8 cellular contexts compared by ENCODE assay signal in the genomic region with DNA sequence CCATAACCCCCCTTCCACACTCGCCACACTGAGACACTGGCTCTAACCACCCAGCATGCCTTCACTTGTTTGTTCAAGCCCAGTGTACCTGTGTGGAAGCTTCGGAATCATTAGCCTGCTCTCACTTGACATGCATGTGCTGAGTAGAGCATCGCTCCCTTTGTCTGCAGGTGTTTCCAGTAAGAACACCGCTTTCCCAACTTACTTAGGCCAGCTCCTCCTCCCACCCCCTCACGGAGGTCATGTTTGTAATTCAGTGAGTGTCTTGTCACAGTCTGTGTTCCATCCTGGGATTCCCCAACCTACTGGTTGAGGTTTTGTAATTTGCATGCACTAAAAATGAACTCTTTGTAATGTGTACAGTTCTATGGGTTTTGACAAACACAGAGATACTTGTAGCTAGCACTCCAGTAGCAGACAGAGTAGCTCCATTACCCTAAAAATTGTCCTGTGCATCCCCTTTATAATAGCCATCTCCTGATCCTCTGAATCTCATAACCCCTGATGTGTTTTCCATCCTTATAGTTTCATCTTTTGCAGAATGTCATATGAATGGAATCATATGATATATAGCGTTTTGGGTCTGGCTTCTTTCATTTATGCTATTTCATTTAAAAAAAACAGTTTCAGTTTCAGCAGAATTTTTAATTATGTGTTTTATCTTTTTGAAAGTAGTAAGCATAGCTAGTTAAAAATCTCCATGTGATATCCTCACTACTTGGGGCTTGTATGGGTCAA.
DNase-seq lines count a peak whose midpoint lies in the region; ATAC-seq, FAIRE-seq and TF ChIP-seq lines count a peak whose summit lies in the region.

No MANE protein-coding gene starts in this region.

- no peaks in the 10 kb centered on the region for H3K4me1 ChIP-seq in HepG2 (ENCODE audit: insufficient read depth, low read length)

- no peak overlapping the region for H2AFZ ChIP-seq in HepG2 (ENCODE audit: low read length)

- H3K4me2 ChIP-seq in HepG2 (ENCODE audit: low read depth, low read length): no peak overlapping the region

- no peaks in the 10 kb centered on the region for H4K20me1 ChIP-seq in HepG2 (ENCODE audit: insufficient read depth, low read length)

- peaks cover 1 to 16% of the 10 kb centered on the region in 2 experiments; a peak in 3 of 5 replicates for H3K27me3 ChIP-seq in HepG2 (ENCODE audit: control insufficient read depth in 1 of 2, insufficient read depth in 2 of 2, low read length in 2 of 2)

- no peak for TF ChIP-seq RAD21 in HepG2 (CRISPR knock-in tag; IDR thresholded peaks at IDR 0.05)

- in situ Hi-C loops in HepG2 (cut with HindIII; ENCODE audit: extremely low pct_ligation_motif_present, low pct_unique_long_range_greater_than_20kb): no loop called here

- peak; percentile 66 for DNase-seq in stimulated activated naive CD4-positive, alpha-beta T cell treated with Interleukin-2 at 50 U/mL for 16 hours (lab: John Stamatoyannopoulos, UW)
- DNase-seq in stimulated activated naive CD4-positive, alpha-beta T cell (lab: John Stamatoyannopoulos, UW): no peak
- peak; percentile 61 for DNase-seq in activated naive CD4-positive, alpha-beta T cell treated with anti-CD3 and anti-CD28 coated beads, Interleukin-2, amount 50 U/mL, for 16 hours
- DNase-seq in ureter (ENCODE audit: low spot score) (peak; percentile 30), HuH-7 (ENCODE audit: low spot score) (no peak), NCI-H2227 treated with DMSO at 0.1 percent for 48 hours (lab: John Stamatoyannopoulos, UW) (no peak), HepG2 (ENCODE audit: low spot score) (no peak)

- FAIRE-seq in HepG2 (lab: Jason Lieb, UNC): no peak

- no peak for TF ChIP-seq POLR2A in HepG2 (IDR thresholded peaks at IDR 0.05; ENCODE audit: insufficient read depth in 1 of 2, low read depth in 2 of 2, low read length in 2 of 2)

- no peak overlapping the region for H3K9ac ChIP-seq in HepG2 (ENCODE audit: insufficient read depth, low read depth, low read length)

- CTCF ChIA-PET in HepG2 (lab: Yijun Ruan, JAX; ENCODE audit: low intra/inter-chr PET ratio, low total read pairs): no interaction called here

- TF ChIP-seq EP300 in HepG2 (IDR thresholded peaks at IDR 0.05; ENCODE audit: low read depth in 2 of 2, low read length in 2 of 2): no peak
- TF ChIP-seq EP300 in HepG2 (CRISPR knock-in tag; IDR thresholded peaks at IDR 0.05; ENCODE audit: borderline replicate concordance): no peak

- TF ChIP-seq CTCF in HepG2 (CRISPR knock-in tag; IDR thresholded peaks at IDR 0.05): no peak

- H3K27ac ChIP-seq in HepG2 (ENCODE audit: extremely low read length, insufficient read depth, low read length): no peak overlapping the region

- intact Hi-C loops in HepG2 (cut with micrococcal nuclease; ENCODE audit: unreplicated experiment): loop anchor here (10.0 kb wide), 1 partner anchor 1636 kb away; no protein-coding TSS in a partner anchor

- H3K79me2 ChIP-seq in HepG2 (ENCODE audit: insufficient read depth, low read length): no peaks in the 10 kb centered on the region

- POLR2A ChIA-PET in HepG2 (lab: Yijun Ruan, JAX): no interaction called here

- H3K36me3 ChIP-seq in HepG2 (replicated peaks in 1 of 2; ENCODE audit: control insufficient read depth in 1 of 2, insufficient read depth in 2 of 2, low read length in 2 of 2): no peaks in the 10 kb centered on the region

- H3K4me3 ChIP-seq in HepG2 (replicated peaks in 1 of 3; ENCODE audit: insufficient read depth in 1 of 3, low read depth in 2 of 3, low read length in 3 of 3): no peak overlapping the region

- BruUV-seq in HepG2 (replicated peaks; lab: Mats Ljungman, UMichigan): no TSS peak

- ATAC-seq in HG03432 (IDR thresholded peaks at IDR 0.05; ENCODE audit: unreplicated experiment) (peak; percentile 97), HepG2 (no peak)

- 26% methylated on average over 6 of the region's 6 CpGs for WGBS in HepG2 (ENCODE audit: low lambda C conversion rate)

- no peaks in the 10 kb centered on the region for H3K9me3 ChIP-seq in HepG2 (ENCODE audit: low read length)

TF ChIP-seq in HepG2, 621 proteins besides CTCF, POLR2A, EP300 and RAD21:
- TF ChIP-seq SIN3B (IDR thresholded peaks at IDR 0.05; ENCODE audit: low read length): no peak
- TF ChIP-seq DPF2 (CRISPR knock-in tag; IDR thresholded peaks at IDR 0.05; ENCODE audit: borderline replicate concordance, low read depth): no peak
- no peak for TF ChIP-seq NR2F2 (IDR thresholded peaks at IDR 0.05; ENCODE audit: borderline replicate concordance, low read depth)
- no peak for TF ChIP-seq SCMH1 (CRISPR knock-in tag; IDR thresholded peaks at IDR 0.05; ENCODE audit: borderline replicate concordance)
- TF ChIP-seq, protein P1, sequence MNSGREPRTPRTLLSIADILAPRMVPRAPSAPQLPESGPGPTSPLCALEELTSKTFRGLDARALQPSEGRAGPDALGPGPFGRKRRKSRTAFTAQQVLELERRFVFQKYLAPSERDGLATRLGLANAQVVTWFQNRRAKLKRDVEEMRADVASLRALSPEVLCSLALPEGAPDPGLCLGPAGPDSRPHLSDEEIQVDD (CRISPR knock-in tag; IDR thresholded peaks at IDR 0.05; ENCODE audit: borderline replicate concordance): no peak
- TF ChIP-seq ZNF296 (CRISPR knock-in tag; conservative IDR thresholded peaks at IDR 0.05): no peak
- no peak for TF ChIP-seq PAWR (CRISPR knock-in tag; IDR thresholded peaks at IDR 0.05; ENCODE audit: borderline replicate concordance)
- no peak for TF ChIP-seq YEATS2 (CRISPR knock-in tag; IDR thresholded peaks at IDR 0.05; ENCODE audit: borderline replicate concordance)
- TF ChIP-seq, protein P2, sequence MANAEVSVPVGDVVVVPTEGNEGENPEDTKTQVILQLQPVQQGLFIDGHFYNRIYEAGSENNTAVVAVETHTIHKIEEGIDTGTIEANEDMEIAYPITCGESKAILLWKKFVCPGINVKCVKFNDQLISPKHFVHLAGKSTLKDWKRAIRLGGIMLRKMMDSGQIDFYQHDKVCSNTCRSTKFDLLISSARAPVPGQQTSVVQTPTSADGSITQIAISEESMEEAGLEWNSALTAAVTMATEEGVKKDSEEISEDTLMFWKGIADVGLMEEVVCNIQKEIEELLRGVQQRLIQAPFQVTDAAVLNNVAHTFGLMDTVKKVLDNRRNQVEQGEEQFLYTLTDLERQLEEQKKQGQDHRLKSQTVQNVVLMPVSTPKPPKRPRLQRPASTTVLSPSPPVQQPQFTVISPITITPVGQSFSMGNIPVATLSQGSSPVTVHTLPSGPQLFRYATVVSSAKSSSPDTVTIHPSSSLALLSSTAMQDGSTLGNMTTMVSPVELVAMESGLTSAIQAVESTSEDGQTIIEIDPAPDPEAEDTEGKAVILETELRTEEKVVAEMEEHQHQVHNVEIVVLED (CRISPR knock-in tag; IDR thresholded peaks at IDR 0.05; ENCODE audit: borderline replicate concordance): no peak
- TF ChIP-seq THAP11 (CRISPR knock-in tag; IDR thresholded peaks at IDR 0.05): no peak
- TF ChIP-seq, protein P3, sequence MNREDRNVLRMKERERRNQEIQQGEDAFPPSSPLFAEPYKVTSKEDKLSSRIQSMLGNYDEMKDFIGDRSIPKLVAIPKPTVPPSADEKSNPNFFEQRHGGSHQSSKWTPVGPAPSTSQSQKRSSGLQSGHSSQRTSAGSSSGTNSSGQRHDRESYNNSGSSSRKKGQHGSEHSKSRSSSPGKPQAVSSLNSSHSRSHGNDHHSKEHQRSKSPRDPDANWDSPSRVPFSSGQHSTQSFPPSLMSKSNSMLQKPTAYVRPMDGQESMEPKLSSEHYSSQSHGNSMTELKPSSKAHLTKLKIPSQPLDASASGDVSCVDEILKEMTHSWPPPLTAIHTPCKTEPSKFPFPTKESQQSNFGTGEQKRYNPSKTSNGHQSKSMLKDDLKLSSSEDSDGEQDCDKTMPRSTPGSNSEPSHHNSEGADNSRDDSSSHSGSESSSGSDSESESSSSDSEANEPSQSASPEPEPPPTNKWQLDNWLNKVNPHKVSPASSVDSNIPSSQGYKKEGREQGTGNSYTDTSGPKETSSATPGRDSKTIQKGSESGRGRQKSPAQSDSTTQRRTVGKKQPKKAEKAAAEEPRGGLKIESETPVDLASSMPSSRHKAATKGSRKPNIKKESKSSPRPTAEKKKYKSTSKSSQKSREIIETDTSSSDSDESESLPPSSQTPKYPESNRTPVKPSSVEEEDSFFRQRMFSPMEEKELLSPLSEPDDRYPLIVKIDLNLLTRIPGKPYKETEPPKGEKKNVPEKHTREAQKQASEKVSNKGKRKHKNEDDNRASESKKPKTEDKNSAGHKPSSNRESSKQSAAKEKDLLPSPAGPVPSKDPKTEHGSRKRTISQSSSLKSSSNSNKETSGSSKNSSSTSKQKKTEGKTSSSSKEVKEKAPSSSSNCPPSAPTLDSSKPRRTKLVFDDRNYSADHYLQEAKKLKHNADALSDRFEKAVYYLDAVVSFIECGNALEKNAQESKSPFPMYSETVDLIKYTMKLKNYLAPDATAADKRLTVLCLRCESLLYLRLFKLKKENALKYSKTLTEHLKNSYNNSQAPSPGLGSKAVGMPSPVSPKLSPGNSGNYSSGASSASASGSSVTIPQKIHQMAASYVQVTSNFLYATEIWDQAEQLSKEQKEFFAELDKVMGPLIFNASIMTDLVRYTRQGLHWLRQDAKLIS (CRISPR knock-in tag; IDR thresholded peaks at IDR 0.05): no peak

Comparison
In these comparisons a context has a peak if more than half of its experiments do, and no peak if none do; other contexts are left out.
1. DNase-seq: peak in stimulated activated naive CD4-positive, alpha-beta T cell treated with Interleukin-2 at 50 U/mL for 16 hours (single experiment), activated naive CD4-positive, alpha-beta T cell treated with anti-CD3 and anti-CD28 coated beads, Interleukin-2, amount 50 U/mL, for 16 hours (single experiment) and ureter (single experiment); none in stimulated activated naive CD4-positive, alpha-beta T cell (0 of 6), HuH-7 (single experiment), NCI-H2227 treated with DMSO at 0.1 percent for 48 hours (single experiment) and HepG2 (single experiment).